Comparison of ENCODE assay signal across 8 cellular contexts in the genomic region with DNA sequence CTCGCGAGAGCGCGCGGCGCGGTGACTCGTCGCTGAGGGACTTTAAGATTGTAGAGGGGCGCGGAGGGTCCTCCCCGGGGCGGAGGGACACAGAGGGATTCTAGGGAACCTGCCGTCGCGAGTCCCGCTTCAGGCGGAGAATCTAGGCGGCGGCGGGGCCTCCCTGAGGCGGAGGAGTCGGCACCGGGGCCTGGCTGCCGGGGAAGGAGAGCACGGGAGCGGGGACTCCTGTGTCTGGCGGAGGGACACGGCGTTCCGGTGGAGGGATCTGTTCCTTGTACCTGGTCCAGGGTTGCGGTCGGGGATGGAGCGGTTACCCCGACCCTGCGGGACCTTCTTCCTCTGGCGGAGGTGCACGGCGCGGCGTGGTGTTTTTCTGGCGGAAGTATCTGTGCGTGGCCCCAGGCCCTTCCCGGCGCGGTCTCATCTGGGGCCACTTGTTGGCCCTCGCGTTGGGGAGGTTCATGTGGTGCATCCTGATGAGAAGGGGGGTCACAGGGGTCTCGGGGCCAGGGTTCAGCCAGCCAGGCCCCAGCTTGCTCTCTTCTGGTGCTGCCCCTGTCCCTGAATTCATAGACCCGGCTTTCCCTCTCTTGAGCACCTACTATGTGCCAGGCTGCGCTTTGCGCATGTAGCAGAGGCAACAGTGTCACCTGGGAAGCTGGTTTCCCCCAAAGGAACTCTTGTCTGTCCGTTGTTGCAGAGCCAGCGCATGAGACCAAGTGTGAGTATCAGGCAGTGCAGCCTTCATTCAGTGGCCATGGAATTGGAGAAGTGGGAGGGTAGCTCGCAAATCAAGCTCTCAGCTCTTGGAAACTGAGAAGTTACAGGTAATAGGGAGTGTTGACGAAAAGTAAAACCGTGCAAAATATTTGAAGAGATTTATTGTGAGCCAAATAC. TPM values are rescaled to one million over a fixed set of nuclear protein-coding genes. Genes with fewer than 3 reads are reported as not detected.
DNase-seq lines count a peak whose midpoint lies in the region; ATAC-seq, FAIRE-seq and TF ChIP-seq lines count a peak whose summit lies in the region.

No MANE protein-coding gene starts in this region.

- peak; percentile 44 for ATAC-seq in HG02678 (IDR thresholded peaks at IDR 0.05; ENCODE audit: unreplicated experiment)

- H3K4me1 ChIP-seq in right atrium auricular region (peaks cover 0 to 33% of the 10 kb centered on the region in 2 donors), vagina (peaks cover 42% of the 10 kb centered on the region)

- TF ChIP-seq POLR2A in GM12891 (IDR thresholded peaks at IDR 0.05; ENCODE audit: low read depth, low read length) (peak; percentile 79), vagina (IDR thresholded peaks at IDR 0.05) (no peak)

- H3K27me3 ChIP-seq in right atrium auricular region (no peaks in the 10 kb centered on the region), vagina (no peaks in the 10 kb centered on the region)

- H3K9me3 ChIP-seq in right atrium auricular region (no peaks in the 10 kb centered on the region), vagina (no peaks in the 10 kb centered on the region)

- DNase-seq in GM12891 (ENCODE audit: insufficient read length, low spot score) (peak; percentile 59), NCI-H1105 treated with DMSO at 0.1 percent for 48 hours (lab: John Stamatoyannopoulos, UW) (peak; percentile 80), SW480 (ENCODE audit: low spot score) (peak; percentile 79), amniotic epithelial cell (ENCODE audit: low read depth) (peak; percentile 90), right atrium auricular region (ENCODE audit: low spot score) (no peak), putamen (ENCODE audit: low spot score) (peak; percentile 77), vagina (ENCODE audit: extremely low spot score in 2 of 2) (no peak)

- TF ChIP-seq CTCF in right atrium auricular region (IDR thresholded peaks at IDR 0.05) (no peak), vagina (IDR thresholded peaks at IDR 0.05) (no peak)

- H3K36me3 ChIP-seq in right atrium auricular region (peaks cover 17% of the 10 kb centered on the region), vagina (no peaks in the 10 kb centered on the region)

- peak overlapping the region; percentile 96 to 100 for H3K27ac ChIP-seq in right atrium auricular region
- peak overlapping the region; percentile 93 for H3K27ac ChIP-seq in vagina

- peak; percentile 66 for FAIRE-seq in GM12891 (lab: Jason Lieb, UNC)

- intact Hi-C loops in vagina (cut with DNase I): no loop called here

- H3K4me3 ChIP-seq in right atrium auricular region (peak overlapping the region; percentile 78 to 87), vagina (peak overlapping the region; percentile 68 to 93)

TF ChIP-seq in GM12891, 5 proteins besides CTCF, POLR2A, EP300 and RAD21:
- TF ChIP-seq PAX5 (IDR thresholded peaks at IDR 0.05; ENCODE audit: insufficient read depth, low read length, severe bottlenecking) (no peak), TAF1 (IDR thresholded peaks at IDR 0.05; ENCODE audit: low read depth, low read length) (peak; percentile 86), POLR2AphosphoS5 (IDR thresholded peaks at IDR 0.05; ENCODE audit: low read depth, low read length) (peak; percentile 86), POU2F2 (IDR thresholded peaks at IDR 0.05; ENCODE audit: low read depth, low read length) (peak; percentile 89), SPI1 (IDR thresholded peaks at IDR 0.05; ENCODE audit: low read depth, low read length) (peak; percentile 51)

RNA-seq across cellular contexts. Expression of a gene that starts 0.6 kb away (rescaled TPM):
- polyA plus RNA-seq in GM12891 (2012; ENCODE audit: low read depth, missing spikeins): 1.6 TPM
- total RNA-seq in right atrium auricular region (1 to 10 TPM; 5.0 to 5.3 TPM), vagina (3.7 TPM)

RNA-seq across cellular contexts. Expression of a gene that starts 41.5 kb away (rescaled TPM):
- 0.06 TPM for polyA plus RNA-seq in GM12891 (2012; ENCODE audit: low read depth, missing spikeins)
- total RNA-seq in right atrium auricular region: not detected
- total RNA-seq in vagina: not detected

Comparison
In these comparisons a context has a peak if more than half of its experiments do, and no peak if none do; other contexts are left out.
1. DNase-seq: peak in GM12891 (single experiment), NCI-H1105 treated with DMSO at 0.1 percent for 48 hours (single experiment), SW480 (single experiment), amniotic epithelial cell (single experiment) and putamen (single experiment); none in right atrium auricular region (single experiment) and vagina (0 of 2).